Comparison of ENCODE assay signal across 13 cellular contexts in the genomic region with DNA sequence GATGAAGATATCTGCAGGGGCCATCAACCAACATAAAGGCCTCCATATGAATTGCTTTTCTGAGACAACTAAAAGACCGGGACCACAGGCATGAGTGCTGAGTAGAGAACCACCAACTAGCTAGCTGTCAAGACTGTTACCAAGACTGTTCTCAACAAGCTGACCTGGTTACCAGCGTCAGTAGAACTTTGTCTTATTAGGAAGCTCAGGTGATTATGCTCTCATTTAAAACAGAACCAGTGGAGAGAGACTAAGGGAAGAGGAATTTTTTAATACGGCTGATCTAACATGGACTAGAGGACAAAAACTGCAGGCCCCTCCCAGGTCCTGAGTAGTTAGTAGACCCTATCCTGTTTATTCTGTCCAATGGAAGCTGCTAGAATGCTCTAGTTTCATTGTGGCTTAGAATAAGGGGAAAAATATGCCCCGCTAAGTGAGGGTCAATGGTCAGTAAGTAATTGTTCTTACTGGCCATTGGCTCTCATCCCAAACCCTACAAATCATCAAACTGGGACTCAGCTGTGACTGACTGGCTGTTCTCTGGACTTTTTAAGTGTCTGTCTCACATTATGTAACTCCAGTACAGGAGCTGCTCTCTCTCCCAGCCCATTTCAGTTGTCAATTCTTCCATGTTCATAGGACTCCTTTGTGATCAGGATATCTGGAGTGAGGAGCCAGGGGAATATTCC. TPM values are rescaled to one million over a fixed set of nuclear protein-coding genes. Genes with fewer than 3 reads are reported as not detected.
DNase-seq lines count a peak whose midpoint lies in the region; ATAC-seq and TF ChIP-seq lines count a peak whose summit lies in the region.
"Had no signal": no experiment of that assay in that cellular context is flagged by ENCODE, and none has a peak within 500 bp of the region (broad histone marks: within the 10 kb centered on the region; RNA-seq: fewer than 3 reads in every experiment).

No MANE protein-coding gene starts in this region.

- H3K4me3 ChIP-seq in AG04450 (ENCODE audit: low read depth, low read length) (no peak overlapping the region), PC-3 (ENCODE audit: low read length) (no peak overlapping the region), Caco-2 (ENCODE audit: low read depth, low read length) (no peak overlapping the region)
- H3K4me3 ChIP-seq: BLaER1 had no signal

- no peak overlapping the region for H3K4me2 ChIP-seq in PC-3 (ENCODE audit: low read length)
- H3K4me2 ChIP-seq: BLaER1 had no signal

- peak overlapping the region; percentile 4 for H3K27ac ChIP-seq in AG04450 (ENCODE audit: low read depth, low read length)
- peak overlapping the region; percentile 33 for H3K27ac ChIP-seq in PC-3 (ENCODE audit: low read length)
- H3K27ac ChIP-seq: BLaER1 had no signal

- peak overlapping the region; percentile 51 to 74 (median 65) for H3K4me3 Mint-ChIP-seq in nephron
- H3K4me3 Mint-ChIP-seq in Caco-2 (ENCODE audit: unreplicated experiment) = no peak overlapping the region
- no peak overlapping the region for H3K4me3 Mint-ChIP-seq in activated CD4-positive, alpha-beta memory T cell treated with anti-CD3 and anti-CD28 coated beads for 36 hours

- no peak for TF ChIP-seq CTCF in AG04450 (IDR thresholded peaks at IDR 0.05; ENCODE audit: low read depth, low read length)
- TF ChIP-seq CTCF in PC-3 (conservative IDR thresholded peaks at IDR 0.05; ENCODE audit: low read depth, low read length) = no peak
- TF ChIP-seq CTCF in nephron (IDR thresholded peaks at IDR 0.05; ENCODE audit: unreplicated experiment in 3 of 3) = no peak
- TF ChIP-seq CTCF in Caco-2 (IDR thresholded peaks at IDR 0.05; ENCODE audit: insufficient read depth in 1 of 2, low read depth in 1 of 2, low read length in 1 of 2, severe bottlenecking in 1 of 2, unreplicated experiment in 1 of 2) = no peak

- no peaks in the 10 kb centered on the region for H4K20me1 ChIP-seq in PC-3 (ENCODE audit: low read length)

- peaks cover 30% of the 10 kb centered on the region for H3K36me3 Mint-ChIP-seq in nephron (ENCODE audit: low read depth)
- peaks cover 91% of the 10 kb centered on the region for H3K36me3 Mint-ChIP-seq in Caco-2 (ENCODE audit: insufficient read depth, unreplicated experiment)
- H3K36me3 Mint-ChIP-seq in activated CD4-positive, alpha-beta memory T cell treated with anti-CD3 and anti-CD28 coated beads for 36 hours = no peaks in the 10 kb centered on the region

- H3K9me3 ChIP-seq in AG04450 (ENCODE audit: control insufficient read depth, insufficient read depth, low read length) (no peaks in the 10 kb centered on the region; the same call in 1 of the 2 replicates), PC-3 (ENCODE audit: low read length) (no peaks in the 10 kb centered on the region), Caco-2 (no peaks in the 10 kb centered on the region)
- H3K9me3 ChIP-seq: BLaER1 had no signal

- H3K4me1 ChIP-seq in PC-3 (ENCODE audit: insufficient read depth, low read length) (peaks cover 16% of the 10 kb centered on the region), Caco-2 (peaks cover 6% of the 10 kb centered on the region)

- no peaks in the 10 kb centered on the region for H3F3A ChIP-seq in PC-3 (ENCODE audit: low read length, unreplicated experiment)

- peaks cover 10% of the 10 kb centered on the region for H3K79me2 ChIP-seq in PC-3 (ENCODE audit: low read length)

- peaks cover 3% of the 10 kb centered on the region for H3K27me3 Mint-ChIP-seq in nephron (ENCODE audit: low read depth)
- H3K27me3 Mint-ChIP-seq in Caco-2 (ENCODE audit: insufficient read depth, unreplicated experiment) = no peaks in the 10 kb centered on the region
- no peaks in the 10 kb centered on the region for H3K27me3 Mint-ChIP-seq in activated CD4-positive, alpha-beta memory T cell treated with anti-CD3 and anti-CD28 coated beads for 36 hours

- H3K9me2 ChIP-seq in PC-3 (replicated peaks; ENCODE audit: low read length) = no peaks in the 10 kb centered on the region

- H3K27ac Mint-ChIP-seq in nephron (peak overlapping the region; percentile 94 to 98 (median 94)), Caco-2 (ENCODE audit: unreplicated experiment) (no peak overlapping the region)
- no peak overlapping the region for H3K27ac Mint-ChIP-seq in activated CD4-positive, alpha-beta memory T cell treated with anti-CD3 and anti-CD28 coated beads for 36 hours

- peaks cover 41% of the 10 kb centered on the region for H3K4me1 Mint-ChIP-seq in nephron
- peaks cover 19% of the 10 kb centered on the region for H3K4me1 Mint-ChIP-seq in Caco-2 (ENCODE audit: low read depth, unreplicated experiment)
- H3K4me1 Mint-ChIP-seq in activated CD4-positive, alpha-beta memory T cell treated with anti-CD3 and anti-CD28 coated beads for 36 hours (ENCODE audit: low read depth) = peaks cover 17% of the 10 kb centered on the region

- BruUV-seq in PC-3 (replicated peaks; lab: Mats Ljungman, UMichigan) (no TSS peak), Caco-2 (replicated peaks; lab: Mats Ljungman, UMichigan) (no TSS peak)

- H3K9me3 Mint-ChIP-seq in nephron (no peaks in the 10 kb centered on the region), Caco-2 (ENCODE audit: unreplicated experiment) (no peaks in the 10 kb centered on the region)
- no peaks in the 10 kb centered on the region for H3K9me3 Mint-ChIP-seq in activated CD4-positive, alpha-beta memory T cell treated with anti-CD3 and anti-CD28 coated beads for 36 hours

- no peaks in the 10 kb centered on the region for H3K27me3 ChIP-seq in AG04450 (ENCODE audit: control insufficient read depth, insufficient read depth, low read length)
- no peaks in the 10 kb centered on the region for H3K27me3 ChIP-seq in PC-3 (ENCODE audit: low read length)
- no peaks in the 10 kb centered on the region for H3K27me3 ChIP-seq in Caco-2 (replicated peaks; ENCODE audit: control insufficient read depth, insufficient read depth, low read length)
- H3K27me3 ChIP-seq: BLaER1 had no signal

- H3K36me3 ChIP-seq in PC-3 (ENCODE audit: low read depth, low read length) (peaks cover 20% of the 10 kb centered on the region), Caco-2 (ENCODE audit: control insufficient read depth, insufficient read depth, low read length) (no peaks in the 10 kb centered on the region)

- H3K9ac ChIP-seq in PC-3 (ENCODE audit: low read length) = no peak overlapping the region
- H3K9ac ChIP-seq: BLaER1 had no signal

- DNase-seq in AG04450 (ENCODE audit: low read depth, low spot score) = no peak
- DNase-seq in PC-3 = no peak
- DNase-seq in globus pallidus (ENCODE audit: low spot score) = peak; percentile 79
- no peak for DNase-seq in Caco-2
- no peak for DNase-seq in activated CD4-positive, alpha-beta memory T cell treated with anti-CD3 and anti-CD28 coated beads for 36 hours
- no peak for DNase-seq in effector CD4-positive, alpha-beta T cell
- DNase-seq: NCI-H1105 treated with DMSO at 0.1 percent for 48 hours, NCI-H526 treated with DMSO at 0.1 percent for 48 hours, SHP77 had no signal

- intact Hi-C loops in PC-3 (cut with micrococcal nuclease) = no loop called here
- intact Hi-C loops in Caco-2 (cut with micrococcal nuclease; ENCODE audit: unreplicated experiment) = no loop called here
- intact Hi-C loops in activated CD4-positive, alpha-beta memory T cell treated with anti-CD3 and anti-CD28 coated beads for 36 hours (cut with micrococcal nuclease) = loop anchor here (10.0 kb wide), 1 partner anchor 518 kb away; a partner anchor contains a TSS

- POLR2A ChIA-PET in AG04450 (lab: Yijun Ruan, JAX) = no interaction called here
- POLR2A ChIA-PET in PC-3 (lab: Charles Lee; ENCODE audit: unreplicated experiment) = interaction anchor here (0.5 kb wide), 1 partner anchor 14 kb away, joined by 5 read pairs; no protein-coding TSS in a partner anchor
- POLR2A ChIA-PET in Caco-2 (lab: Charles Lee) = interaction anchor here (1.1 kb wide), 1 partner anchor 202 kb away, joined by 4 read pairs; no protein-coding TSS in a partner anchor
- POLR2A ChIA-PET in activated CD4-positive, alpha-beta memory T cell treated with anti-CD3 and anti-CD28 coated beads for 36 hours (lab: Charles Lee) = no interaction called here

- CTCF ChIA-PET in AG04450 (lab: Charles Lee) (interaction anchor here (1.4 kb wide), 1 partner anchor 200 kb away, joined by 3 read pairs; no protein-coding TSS in a partner anchor), PC-3 (lab: Charles Lee) (no interaction called here), Caco-2 (lab: Charles Lee) (interaction anchor here (0.6 to 0.9 kb wide), 2 partner anchors 11 to 201 kb away, joined by 3 to 5 read pairs; no protein-coding TSS in a partner anchor)
- CTCF ChIA-PET in activated CD4-positive, alpha-beta memory T cell treated with anti-CD3 and anti-CD28 coated beads for 36 hours (lab: Charles Lee) = interaction anchor here (0.6 to 2.1 kb wide), 2 partner anchors 11 to 200 kb away, joined by 3 to 9 read pairs; no protein-coding TSS in a partner anchor

- no peak for ATAC-seq in PC-3
- ATAC-seq in HG02623 (IDR thresholded peaks at IDR 0.05; ENCODE audit: unreplicated experiment) = no peak
- ATAC-seq: sciatic nerve had no signal

- H2AFZ ChIP-seq in PC-3 (ENCODE audit: low read length) = no peak overlapping the region

RNA-seq across cellular contexts. Expression of a gene that starts 3.8 kb away (rescaled TPM):
- 256 and 325 TPM in 2 replicates for polyA plus RNA-seq in AG04450 (2011; rRNA removed)
- 234 and 264 TPM in 2 replicates for polyA minus RNA-seq in AG04450 (2011; rRNA and poly(A)+ RNA removed)
- 153 and 177 TPM in 2 replicates for total RNA-seq in PC-3 (2014; rRNA removed)
- total RNA-seq in Caco-2 (2022) = 357 and 359 TPM in 2 replicates
- total RNA-seq in activated CD4-positive, alpha-beta memory T cell treated with anti-CD3 and anti-CD28 coated beads for 36 hours = 100 to 1,000 TPM; 101 to 108 TPM

RNA-seq across cellular contexts. Expression of a gene that starts 46.1 kb away (rescaled TPM):
- polyA plus RNA-seq in AG04450 (2011; rRNA removed) = 15.9 and 26.7 TPM in 2 replicates
- 13.2 and 18.9 TPM in 2 replicates for polyA minus RNA-seq in AG04450 (2011; rRNA and poly(A)+ RNA removed)
- 0.22 and 2.7 TPM in 2 replicates for total RNA-seq in PC-3 (2014; rRNA removed)
- total RNA-seq in Caco-2 (2022) = 0.88 and 0.95 TPM in 2 replicates
- total RNA-seq in activated CD4-positive, alpha-beta memory T cell treated with anti-CD3 and anti-CD28 coated beads for 36 hours = 1 to 10 TPM; 4.6 to 5.6 TPM

Comparison
In these comparisons a context has a peak if more than half of its experiments do, and no peak if none do; other contexts are left out.
1. H3K27ac Mint-ChIP-seq: peak in nephron (3 of 3); none in Caco-2 (single experiment) and activated CD4-positive, alpha-beta memory T cell treated with anti-CD3 and anti-CD28 coated beads for 36 hours (single experiment).
2. H3K4me3 Mint-ChIP-seq: peak in nephron (3 of 3); none in Caco-2 (single experiment) and activated CD4-positive, alpha-beta memory T cell treated with anti-CD3 and anti-CD28 coated beads for 36 hours (single experiment).
3. POLR2A ChIA-PET loops: an anchor here in PC-3 (0.5 kb wide) and Caco-2 (1.1 kb wide); none called in AG04450 and activated CD4-positive, alpha-beta memory T cell treated with anti-CD3 and anti-CD28 coated beads for 36 hours.